Comparison of ENCODE assay signal across 9 cellular contexts in the genomic region with DNA sequence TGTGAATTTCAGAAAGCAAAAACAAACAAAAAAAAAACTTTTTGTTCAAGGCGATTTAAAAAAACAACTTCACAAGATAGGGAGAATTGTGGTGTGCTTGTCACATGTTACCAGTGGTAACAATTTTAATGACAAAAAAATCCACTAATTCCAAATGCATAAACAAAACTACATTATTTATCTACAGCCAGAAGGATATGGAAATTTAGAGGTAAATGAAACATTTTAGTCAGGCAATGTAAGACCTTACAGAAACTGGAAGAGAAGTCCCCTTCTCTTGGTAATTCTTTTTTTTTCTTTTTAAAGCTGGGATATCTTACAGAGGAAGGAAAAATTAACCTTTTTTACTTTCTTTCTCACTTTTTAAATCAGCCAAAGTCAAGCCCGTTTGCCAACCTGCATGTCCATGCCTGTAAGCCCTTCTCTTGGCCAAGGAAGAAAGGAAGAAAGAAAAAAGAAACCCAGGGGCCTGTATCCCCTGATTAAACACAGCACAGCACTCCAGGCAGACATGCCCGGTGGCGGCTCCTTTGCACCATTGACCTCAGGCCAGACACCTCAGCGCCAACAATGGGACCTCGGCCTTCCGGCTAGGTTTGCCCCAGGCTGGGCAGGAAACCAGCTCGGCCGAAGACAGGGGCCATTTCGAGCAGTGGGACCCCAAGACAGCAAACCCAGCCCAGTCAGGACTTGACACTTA. TPM values are rescaled to one million over a fixed set of nuclear protein-coding genes. Genes with fewer than 3 reads are reported as not detected.
DNase-seq lines count a peak whose midpoint lies in the region; ATAC-seq, FAIRE-seq and TF ChIP-seq lines count a peak whose summit lies in the region.
"Had no signal": no experiment of that assay in that cellular context is flagged by ENCODE, and none has a peak within 500 bp of the region (broad histone marks: within the 10 kb centered on the region; RNA-seq: fewer than 3 reads in every experiment).

No MANE protein-coding gene starts in this region.

- no peaks in the 10 kb centered on the region for H3K9me3 ChIP-seq in Loucy (ENCODE audit: insufficient read depth, low read depth, low read length)
- H3K9me3 ChIP-seq in endothelial cell of umbilical vein (replicated peaks; ENCODE audit: control insufficient read depth, insufficient read depth, low read length) = no peaks in the 10 kb centered on the region
- no peaks in the 10 kb centered on the region for H3K9me3 ChIP-seq in gastrocnemius medialis

- H3K9me2 ChIP-seq in Loucy (replicated peaks; ENCODE audit: low read depth, low read length) = no peaks in the 10 kb centered on the region

- CTCF ChIA-PET in endothelial cell of umbilical vein (lab: Charles Lee) = interaction anchor here (0.7 to 7.4 kb wide), 7 partner anchors 7 to 50 kb away, joined by 3 to 86 read pairs (median 14); a partner anchor contains a TSS

- TF ChIP-seq POLR2A in endothelial cell of umbilical vein (IDR thresholded peaks at IDR 0.05; ENCODE audit: low read depth, low read length) (no peak), gastrocnemius medialis (IDR thresholded peaks at IDR 0.05) (no peak)

- intact Hi-C loops in endothelial cell of umbilical vein (cut with micrococcal nuclease) = loop anchor here (1.0 kb wide), 2 partner anchors 8 to 13 kb away; no protein-coding TSS in a partner anchor
- intact Hi-C loops in gastrocnemius medialis (cut with DNase I; ENCODE audit: low total_unique reads) = loop anchor here (10.0 kb wide), 1 partner anchor 1496 kb away; no protein-coding TSS in a partner anchor

- no peaks in the 10 kb centered on the region for H3K9me1 ChIP-seq in endothelial cell of umbilical vein (replicated peaks; ENCODE audit: control insufficient read depth, extremely low read depth, insufficient read depth, low read length)

- peaks cover 6% of the 10 kb centered on the region; the same call in 1 of the 2 replicates for H3F3A ChIP-seq in Loucy (ENCODE audit: low read depth)

- H3K27ac ChIP-seq in endothelial cell of umbilical vein (ENCODE audit: insufficient read depth, low read depth, low read length) = peak overlapping the region; percentile 96
- peak overlapping the region; percentile 90 to 99 (median 95) for H3K27ac ChIP-seq in gastrocnemius medialis

- POLR2A ChIA-PET in endothelial cell of umbilical vein (lab: Charles Lee) = interaction anchor here (0.7 kb wide), 1 partner anchor 71 kb away, joined by 4 read pairs; no protein-coding TSS in a partner anchor

- H3K4me2 ChIP-seq in Loucy (ENCODE audit: low read depth, low read length, poor library complexity, severe bottlenecking) (peak overlapping the region; percentile 98), endothelial cell of umbilical vein (ENCODE audit: insufficient read depth, low read length) (peak overlapping the region; percentile 98)

- H3K27me3 ChIP-seq in Loucy (ENCODE audit: insufficient read depth, low read length, poor library complexity, severe bottlenecking) (peaks cover 56% of the 10 kb centered on the region), endothelial cell of umbilical vein (ENCODE audit: control insufficient read depth in 2 of 2, insufficient read depth in 2 of 2, low read length in 2 of 2) (no peaks in the 10 kb centered on the region), gastrocnemius medialis (no peaks in the 10 kb centered on the region), H7 (ENCODE audit: control insufficient read depth, insufficient read depth, low read length) (peaks cover 100% of the 10 kb centered on the region)

- H2AFZ ChIP-seq in Loucy (ENCODE audit: low read length) = no peak overlapping the region
- no peak overlapping the region for H2AFZ ChIP-seq in endothelial cell of umbilical vein (ENCODE audit: low read depth, low read length)

- dilution Hi-C loops in endothelial cell of umbilical vein (cut with MboI; ENCODE audit: extremely low pct_ligation_motif_present, low sequenced_read_pairs) = loop anchor here (25.0 kb wide), 1 partner anchor 984 kb away; no protein-coding TSS in a partner anchor

- H3K79me2 ChIP-seq in Loucy (ENCODE audit: insufficient read depth, low read length) (peaks cover 100% of the 10 kb centered on the region), endothelial cell of umbilical vein (ENCODE audit: control insufficient read depth, insufficient read depth, low read length) (peaks cover 100% of the 10 kb centered on the region)

- BruUV-seq in endothelial cell of umbilical vein (replicated peaks; lab: Mats Ljungman, UMichigan) = TSS peak; percentile 19

- H3K4me1 ChIP-seq in Loucy (ENCODE audit: insufficient read depth, low read length, poor library complexity, severe bottlenecking) = peaks cover 17% of the 10 kb centered on the region
- H3K4me1 ChIP-seq in endothelial cell of umbilical vein (ENCODE audit: control insufficient read depth, extremely low read depth, insufficient read depth, low read length) = peaks cover 57% of the 10 kb centered on the region
- H3K4me1 ChIP-seq in gastrocnemius medialis = peaks cover 4 to 55% of the 10 kb centered on the region in 2 donors

- H3K9ac ChIP-seq in Loucy (ENCODE audit: low read depth, low read length, poor library complexity, severe bottlenecking) = peak overlapping the region; percentile 99
- H3K9ac ChIP-seq in endothelial cell of umbilical vein (replicated peaks; ENCODE audit: extremely low read depth, insufficient read depth, low read length) = peak overlapping the region; percentile 91

- FAIRE-seq in endothelial cell of umbilical vein (lab: Jason Lieb, UNC) = peak; percentile 67

- TF ChIP-seq CTCF in Loucy (conservative IDR thresholded peaks at IDR 0.05; ENCODE audit: low read length) (no peak), endothelial cell of umbilical vein (IDR thresholded peaks at IDR 0.05; ENCODE audit: extremely low read depth in 1 of 2, insufficient read depth in 1 of 2, low read depth in 1 of 2, low read length in 2 of 2) (no peak), gastrocnemius medialis (IDR thresholded peaks at IDR 0.05 in 4 of 5, conservative IDR thresholded peaks at IDR 0.05 in 1 of 5) (no peak)

- ATAC-seq in gastrocnemius medialis (no peak), GM18511 (IDR thresholded peaks at IDR 0.05; ENCODE audit: unreplicated experiment) (no peak)

- H3K4me3 ChIP-seq in Loucy (ENCODE audit: low read length, poor library complexity, severe bottlenecking) = peak overlapping the region; percentile 94
- H3K4me3 ChIP-seq in endothelial cell of umbilical vein (replicated peaks in 1 of 3; ENCODE audit: insufficient read depth in 1 of 3, low read depth in 1 of 3, low read length in 3 of 3) = peak overlapping the region; percentile 44 to 88 (median 59)
- H3K4me3 ChIP-seq in gastrocnemius medialis = peak overlapping the region; percentile 62 to 88 (median 77)
- no peak overlapping the region for H3K4me3 ChIP-seq in H7 (ENCODE audit: insufficient read depth, low read depth, low read length)

- H4K20me1 ChIP-seq in Loucy (ENCODE audit: insufficient read depth, low read length, poor library complexity, severe bottlenecking) (peaks cover 63% of the 10 kb centered on the region), endothelial cell of umbilical vein (replicated peaks; ENCODE audit: control insufficient read depth, extremely low read depth, insufficient read depth, low read length) (no peaks in the 10 kb centered on the region)

- in situ Hi-C loops in gastrocnemius medialis (cut with MboI; ENCODE audit: low sequenced_read_pairs in 4 of 4) = loop anchor here in 2 of 4 donors (10.0 to 25.0 kb wide), 2 partner anchors 959 to 1316 kb away; a partner anchor contains a TSS

- peaks cover 42% of the 10 kb centered on the region for H3K36me3 ChIP-seq in Loucy (ENCODE audit: insufficient read depth, low read length)
- H3K36me3 ChIP-seq in endothelial cell of umbilical vein (ENCODE audit: control insufficient read depth in 2 of 2, extremely low read depth in 1 of 2, insufficient read depth in 2 of 2, low read length in 2 of 2) = no peaks in the 10 kb centered on the region
- H3K36me3 ChIP-seq in gastrocnemius medialis = no peaks in the 10 kb centered on the region
- H3K36me3 ChIP-seq in H7 (replicated peaks; ENCODE audit: control insufficient read depth, insufficient read depth, low read length) = no peaks in the 10 kb centered on the region

- DNase-seq in DMS79 treated with DMSO at 0.1 percent for 48 hours (lab: John Stamatoyannopoulos, UW) (peak; percentile 74), DMS79 (lab: John Stamatoyannopoulos, UW) (no peak), endothelial cell of umbilical vein (ENCODE audit: low read depth, low spot score) (peak; percentile 80), gastrocnemius medialis (peak in 1 of 2 donors; percentile 62), iPS-NIHi11 (ENCODE audit: low spot score) (no peak), H7 (no peak)
- DNase-seq: central memory CD4-positive, alpha-beta T cell had no signal

RNA-seq across cellular contexts. Expression of a gene that starts 3.0 kb away (rescaled TPM):
- 24.4 and 27.6 TPM in 2 replicates for total RNA-seq in endothelial cell of umbilical vein
- polyA plus RNA-seq in endothelial cell of umbilical vein = 23.7 and 30.3 TPM in 2 replicates
- 15.8 and 19.0 TPM in 2 replicates for polyA plus RNA-seq in endothelial cell of umbilical vein (2011; cell fraction: cytosol; rRNA removed)
- polyA plus RNA-seq in endothelial cell of umbilical vein (2011; cell fraction: nucleus; rRNA removed) = 16.7 TPM in 2 replicates
- 15.1 and 20.3 TPM in 2 replicates for polyA plus RNA-seq in endothelial cell of umbilical vein (2012)
- 24.4 and 30.3 TPM in 2 replicates for polyA minus RNA-seq in endothelial cell of umbilical vein
- 3.2 TPM for polyA minus RNA-seq in endothelial cell of umbilical vein (2011; cell fraction: cytosol; rRNA and poly(A)+ RNA removed)
- 8.0 and 9.1 TPM in 2 replicates for polyA minus RNA-seq in endothelial cell of umbilical vein (2011; cell fraction: nucleus; rRNA and poly(A)+ RNA removed)
- total RNA-seq in gastrocnemius medialis = 10 to 100 TPM; 24.6 to 61.2 (median 40.0) TPM
- not detected in 2 replicates for total RNA-seq in H7 (2014; rRNA removed; shearing (Covaris generic))

RNA-seq across cellular contexts. Expression of a gene that starts 5.7 kb away (rescaled TPM):
- total RNA-seq in endothelial cell of umbilical vein (61.6 and 62.9 TPM in 2 replicates), gastrocnemius medialis (10 to 100 TPM; 18.9 to 30.3 (median 19.5) TPM)
- polyA plus RNA-seq in endothelial cell of umbilical vein = 47.2 and 84.1 TPM in 2 replicates
- polyA plus RNA-seq in endothelial cell of umbilical vein (2011; cell fraction: cytosol; rRNA removed) = 44.6 and 46.3 TPM in 2 replicates
- polyA plus RNA-seq in endothelial cell of umbilical vein (2011; cell fraction: nucleus; rRNA removed) = 94.3 and 108 TPM in 2 replicates
- polyA plus RNA-seq in endothelial cell of umbilical vein (2012) = 32.3 and 47.7 TPM in 2 replicates
- 8.0 and 11.3 TPM in 2 replicates for polyA minus RNA-seq in endothelial cell of umbilical vein
- polyA minus RNA-seq in endothelial cell of umbilical vein (2011; cell fraction: cytosol; rRNA and poly(A)+ RNA removed) = not detected
- polyA minus RNA-seq in endothelial cell of umbilical vein (2011; cell fraction: nucleus; rRNA and poly(A)+ RNA removed) = 14.0 and 22.7 TPM in 2 replicates
- not detected in 2 replicates for total RNA-seq in H7 (2014; rRNA removed; shearing (Covaris generic))

RNA-seq across cellular contexts. Expression of a gene that starts 13.9 kb away (rescaled TPM):
- total RNA-seq in endothelial cell of umbilical vein (15.2 and 16.7 TPM in 2 replicates), gastrocnemius medialis (1 to 10 TPM; 5.1 to 7.9 (median 6.4) TPM)
- 10.4 and 10.8 TPM in 2 replicates for polyA plus RNA-seq in endothelial cell of umbilical vein
- polyA plus RNA-seq in endothelial cell of umbilical vein (2011; cell fraction: cytosol; rRNA removed) = 8.2 and 9.7 TPM in 2 replicates
- 4.6 and 5.5 TPM in 2 replicates for polyA plus RNA-seq in endothelial cell of umbilical vein (2011; cell fraction: nucleus; rRNA removed)
- 11.6 TPM in 2 replicates for polyA plus RNA-seq in endothelial cell of umbilical vein (2012)
- 6.6 and 8.6 TPM in 2 replicates for polyA minus RNA-seq in endothelial cell of umbilical vein
- 2.8 TPM for polyA minus RNA-seq in endothelial cell of umbilical vein (2011; cell fraction: cytosol; rRNA and poly(A)+ RNA removed)
- 3.6 and 3.7 TPM in 2 replicates for polyA minus RNA-seq in endothelial cell of umbilical vein (2011; cell fraction: nucleus; rRNA and poly(A)+ RNA removed)
- total RNA-seq in H7 (2014; rRNA removed; shearing (Covaris generic)) = not detected in 2 replicates

RNA-seq across cellular contexts. Expression of a gene that starts 14.6 kb away (rescaled TPM):
- total RNA-seq in endothelial cell of umbilical vein (15.6 and 18.5 TPM in 2 replicates), gastrocnemius medialis (10 to 100 TPM in 1 of 4 donors, 1 to 10 TPM in 3; 5.3 to 12.8 (median 8.6) TPM)
- 16.9 and 18.1 TPM in 2 replicates for polyA plus RNA-seq in endothelial cell of umbilical vein
- polyA plus RNA-seq in endothelial cell of umbilical vein (2011; cell fraction: cytosol; rRNA removed) = 13.0 and 13.8 TPM in 2 replicates
- polyA plus RNA-seq in endothelial cell of umbilical vein (2011; cell fraction: nucleus; rRNA removed) = 5.6 and 8.3 TPM in 2 replicates
- 13.9 and 16.0 TPM in 2 replicates for polyA plus RNA-seq in endothelial cell of umbilical vein (2012)
- polyA minus RNA-seq in endothelial cell of umbilical vein = 8.6 and 9.4 TPM in 2 replicates
- 5.9 TPM for polyA minus RNA-seq in endothelial cell of umbilical vein (2011; cell fraction: cytosol; rRNA and poly(A)+ RNA removed)
- 3.8 and 4.1 TPM in 2 replicates for polyA minus RNA-seq in endothelial cell of umbilical vein (2011; cell fraction: nucleus; rRNA and poly(A)+ RNA removed)
- not detected in 2 replicates for total RNA-seq in H7 (2014; rRNA removed; shearing (Covaris generic))

RNA-seq across cellular contexts. Expression of a gene that starts 18.7 kb away (rescaled TPM):
- total RNA-seq in endothelial cell of umbilical vein (12.0 and 14.0 TPM in 2 replicates), gastrocnemius medialis (1 to 10 TPM in 3 of 4 donors, under 1 TPM in 1; 0.53 to 6.2 (median 3.0) TPM)
- polyA plus RNA-seq in endothelial cell of umbilical vein = 4.2 and 4.7 TPM in 2 replicates
- 1.5 and 2.4 TPM in 2 replicates for polyA plus RNA-seq in endothelial cell of umbilical vein (2011; cell fraction: cytosol; rRNA removed)
- polyA plus RNA-seq in endothelial cell of umbilical vein (2011; cell fraction: nucleus; rRNA removed) = 14.0 and 14.1 TPM in 2 replicates
- polyA plus RNA-seq in endothelial cell of umbilical vein (2012) = 4.6 and 5.6 TPM in 2 replicates
- 1.6 and 2.0 TPM in 2 replicates for polyA minus RNA-seq in endothelial cell of umbilical vein
- polyA minus RNA-seq in endothelial cell of umbilical vein (2011; cell fraction: cytosol; rRNA and poly(A)+ RNA removed) = not detected
- polyA minus RNA-seq in endothelial cell of umbilical vein (2011; cell fraction: nucleus; rRNA and poly(A)+ RNA removed) = 7.1 and 20.1 TPM in 2 replicates
- not detected in 2 replicates for total RNA-seq in H7 (2014; rRNA removed; shearing (Covaris generic))

Comparison
In these comparisons a context has a peak if more than half of its experiments do, and no peak if none do; other contexts are left out.
1. DNase-seq: peak in DMS79 treated with DMSO at 0.1 percent for 48 hours (single experiment) and endothelial cell of umbilical vein (single experiment); none in DMS79 (single experiment), iPS-NIHi11 (single experiment) and H7 (single experiment).
2. RNA of a gene that starts 3.0 kb away (total RNA-seq): 24.6 to 61.2 TPM in gastrocnemius medialis and 24.4 to 27.6 TPM in endothelial cell of umbilical vein; not detected in H7; every median in the first group is over 10 times any median in the second.
3. RNA of a gene that starts 5.7 kb away (total RNA-seq): 61.6 to 62.9 TPM in endothelial cell of umbilical vein and 18.9 to 30.3 TPM in gastrocnemius medialis; not detected in H7; every median in the first group is over 10 times any median in the second.